In the genomic region with DNA sequence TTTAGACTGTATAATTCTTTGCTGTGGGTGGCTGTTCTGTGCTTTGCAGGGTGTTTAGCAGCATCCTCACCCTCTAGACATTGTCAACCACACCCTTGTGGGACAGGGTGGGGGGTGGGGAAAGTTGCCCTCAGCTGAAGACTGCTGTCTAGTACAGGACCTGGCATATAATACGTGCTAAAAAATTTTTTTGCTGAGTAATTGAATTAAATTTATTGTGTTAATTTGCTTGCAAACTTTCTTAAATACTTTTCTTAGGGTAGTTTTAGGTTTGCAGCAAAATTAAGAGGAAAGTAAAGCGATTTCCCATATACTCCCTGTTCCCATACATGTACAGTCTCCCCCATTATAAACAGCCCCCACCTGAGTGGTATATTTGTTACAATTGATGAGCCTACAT, we compare ENCODE assay signal across 33 cellular contexts.
"Had no signal": no experiment of that assay in that cellular context is flagged by ENCODE, and none has a peak within 500 bp of the region (broad histone marks: within the 10 kb centered on the region; RNA-seq: fewer than 3 reads in every experiment).

No MANE protein-coding gene starts in this region.

- H3K4me3 ChIP-seq: adrenal gland, ascending aorta, body of pancreas, breast epithelium, cardiac muscle cell had no signal

- H3K27me3 ChIP-seq: adrenal gland, ascending aorta, body of pancreas, brain microvascular endothelial cell, breast epithelium, cardiac muscle cell had no signal

- H3K9me3 ChIP-seq: adrenal gland, ascending aorta, body of pancreas, breast epithelium had no signal

- H3K27ac ChIP-seq: adrenal gland, ascending aorta, body of pancreas, brain microvascular endothelial cell, breast epithelium, cardiac muscle cell had no signal

- DNase-seq: activated effector memory CD4-positive, alpha-beta T cell treated with anti-CD3 and anti-CD28 coated beads, Interleukin-2, amount 50 U/mL, for 16 hours; activated effector memory CD4-positive, alpha-beta T cell treated with Interleukin-2 at 50 U/mL for 16 hours; activated gamma-delta T cell; activated gamma-delta T cell treated with Interleukin-2 at 50 U/mL for 16 hours; activated naive CD4-positive, alpha-beta T cell; activated naive CD4-positive, alpha-beta T cell treated with anti-CD3 and anti-CD28 coated beads for 36 hours; activated naive CD4-positive, alpha-beta T cell treated with anti-CD3 and anti-CD28 coated beads, Interleukin-2, amount 10 ng/mL, durations not matched to agents 7 days and 5 days; activated naive CD4-positive, alpha-beta T cell treated with anti-CD3 and anti-CD28 coated beads, Interleukin-2, amount 50 U/mL, for 16 hours; activated naive CD4-positive, alpha-beta T cell treated with Interleukin-2 at 50 U/mL for 16 hours; activated naive CD8-positive, alpha-beta T cell treated with anti-CD3 and anti-CD28 coated beads for 36 hours; activated naive CD8-positive, alpha-beta T cell treated with anti-CD3 and anti-CD28 coated beads, Interleukin-2, amount 10 ng/mL, durations not matched to agents 7 days and 5 days; activated naive CD8-positive, alpha-beta T cell treated with anti-CD3 and anti-CD28 coated beads, Interleukin-2, amount 50 U/mL, for 24 hours; activated T-cell treated with anti-CD3 and anti-CD28 coated beads, Interleukin-2, amount 50 U/mL, for 1 hour; activated T-cell treated with anti-CD3 and anti-CD28 coated beads, Interleukin-2, amount 50 U/mL, for 24 hours; activated T-cell treated with anti-CD3 and anti-CD28 coated beads, Interleukin-2, amount 50 U/mL, for 4 hours; activated T-cell treated with anti-CD3 and anti-CD28 coated beads, Interleukin-2, amount 50 U/mL, for 72 hours; adrenal gland; amniotic stem cell; amygdala; anterior cingulate cortex; aorta; body of pancreas; brain microvascular endothelial cell; caudate nucleus; central memory CD4-positive, alpha-beta T cell; cerebellar nuclear complex had no signal

- ATAC-seq: activated naive CD4-positive, alpha-beta T cell treated with anti-CD3 and anti-CD28 coated beads, Interleukin-2, amount 50 U/mL, for 72 hours; activated naive CD8-positive, alpha-beta T cell treated with anti-CD3 and anti-CD28 coated beads, Interleukin-2, amount 50 U/mL, for 24 hours; activated T-cell treated with anti-CD3 and anti-CD28 coated beads, Interleukin-2, amount 50 U/mL, for 4 hours; activated T-cell treated with anti-CD3 and anti-CD28 coated beads, Interleukin-2, amount 50 U/mL, for 72 hours; activated T-helper 17 cell treated with anti-CD3 and anti-CD28 coated beads, Interleukin-2, amount 50 U/mL, for 72 hours; body of pancreas had no signal

- H3K36me3 ChIP-seq: adrenal gland, ascending aorta, brain microvascular endothelial cell, breast epithelium, cardiac muscle cell had no signal

- FAIRE-seq: astrocyte, bronchial epithelial cell had no signal

- H3K4me1 ChIP-seq: adrenal gland, ascending aorta, body of pancreas, breast epithelium had no signal
